ENCODE assay signal across 10 cellular contexts in the genomic region with DNA sequence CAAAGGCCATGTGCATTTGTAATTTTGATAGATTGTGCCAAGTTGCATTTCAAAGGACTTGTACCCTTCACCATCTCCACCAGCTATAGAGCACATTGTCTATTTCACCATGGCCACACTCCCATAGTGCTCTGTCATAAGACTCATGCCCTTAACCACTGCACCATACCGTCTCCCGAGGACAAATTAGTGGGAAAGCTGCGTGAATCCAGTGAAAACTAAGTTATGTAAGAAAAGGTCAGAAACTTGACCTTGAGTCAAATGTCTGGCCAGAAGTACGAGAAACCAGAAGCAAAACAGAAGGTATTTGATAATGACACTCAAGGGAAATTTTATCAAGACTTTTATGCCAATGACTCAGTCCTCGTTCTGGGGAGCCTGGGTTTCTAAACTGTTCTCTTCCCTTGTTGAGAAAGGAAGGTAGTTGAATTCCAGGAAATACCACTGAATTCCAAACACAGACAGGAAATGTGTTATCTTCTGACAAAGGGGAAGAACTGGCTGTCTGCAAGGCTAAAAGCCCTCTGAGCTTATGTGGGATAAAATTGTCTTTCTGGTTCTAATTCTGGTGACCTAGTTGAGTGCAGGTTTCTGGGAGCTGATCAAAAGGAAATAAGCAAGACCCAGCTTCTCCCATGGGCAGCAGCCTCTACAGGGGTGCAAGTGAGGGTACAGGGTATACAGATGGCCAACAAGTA. TPM values are rescaled to one million over a fixed set of nuclear protein-coding genes. Genes with fewer than 3 reads are reported as not detected.
DNase-seq lines count a peak whose midpoint lies in the region; ATAC-seq and TF ChIP-seq lines count a peak whose summit lies in the region.
"Had no signal": no experiment of that assay in that cellular context is flagged by ENCODE, and none has a peak within 500 bp of the region (broad histone marks: within the 10 kb centered on the region; RNA-seq: fewer than 3 reads in every experiment).

No MANE protein-coding gene starts in this region.

- no peaks in the 10 kb centered on the region for H3K27me3 Mint-ChIP-seq in MCF 10A (ENCODE audit: insufficient read depth, unreplicated experiment)

- H3K4me1 ChIP-seq in breast epithelium (no peaks in the 10 kb centered on the region), left lung (peaks cover 0 to 20% of the 10 kb centered on the region in 2 donors), aorta (ENCODE audit: control insufficient read depth in 1 of 2, insufficient read depth in 2 of 2, low read length in 2 of 2) (no peaks in the 10 kb centered on the region)

- H3K36me3 ChIP-seq in breast epithelium, result no peaks in the 10 kb centered on the region
- no peaks in the 10 kb centered on the region for H3K36me3 ChIP-seq in left lung
- H3K36me3 ChIP-seq in aorta (ENCODE audit: control insufficient read depth in 1 of 2, insufficient read depth in 2 of 2, low read length in 1 of 2), result no peaks in the 10 kb centered on the region

- intact Hi-C loops in MCF 10A (cut with micrococcal nuclease) (no loop called here), breast epithelium (cut with DNase I; ENCODE audit: low total_unique reads) (no loop called here), left lung (cut with DNase I) (loop anchor here in 1 of 2 donors (10.0 kb wide), 1 partner anchor 137 kb away; no protein-coding TSS in a partner anchor), aorta (cut with DNase I) (no loop called here)

- H3K27me3 ChIP-seq in breast epithelium (no peaks in the 10 kb centered on the region), left lung (no peaks in the 10 kb centered on the region), aorta (ENCODE audit: control insufficient read depth in 1 of 2, insufficient read depth in 2 of 2, low read length in 1 of 2) (no peaks in the 10 kb centered on the region)

- ATAC-seq in left lung (peak; percentile 71), aorta (ENCODE audit: low FRiP score) (peak; percentile 38), GM18502 (IDR thresholded peaks at IDR 0.05; ENCODE audit: poor library complexity, unreplicated experiment) (no peak), GM21526 (IDR thresholded peaks at IDR 0.05; ENCODE audit: low FRiP score, unreplicated experiment) (no peak)

- H3K36me3 Mint-ChIP-seq in MCF 10A (ENCODE audit: insufficient read depth, unreplicated experiment), result no peaks in the 10 kb centered on the region

- CTCF ChIA-PET in MCF 10A (lab: Yijun Ruan, JAX), result no interaction called here

- H3K27ac ChIP-seq in breast epithelium (peak overlapping the region in 1 of 2 donors; percentile 54), left lung (peak overlapping the region; percentile 48 to 52), aorta (ENCODE audit: low read depth in 1 of 2, low read length in 2 of 2) (no peak overlapping the region)

- no peak for TF ChIP-seq CTCF in MCF 10A (IDR thresholded peaks at IDR 0.05; ENCODE audit: unreplicated experiment)
- no peak for TF ChIP-seq CTCF in breast epithelium (IDR thresholded peaks at IDR 0.05)
- TF ChIP-seq CTCF in choroid plexus epithelial cell (conservative IDR thresholded peaks at IDR 0.05; ENCODE audit: low read depth, low read length), result no peak
- no peak for TF ChIP-seq CTCF in left lung (IDR thresholded peaks at IDR 0.05)

- no peak overlapping the region for H3K4me3 Mint-ChIP-seq in MCF 10A (ENCODE audit: unreplicated experiment)

- WGBS in aorta, 2 donors, result 30 to 34% methylated on average over 5 of the region's 5 CpGs

- no peak overlapping the region for H3K4me3 ChIP-seq in breast epithelium
- H3K4me3 ChIP-seq in choroid plexus epithelial cell (ENCODE audit: low read depth, low read length), result no peak overlapping the region
- H3K4me3 ChIP-seq in left lung, result no peak overlapping the region
- no peak overlapping the region for H3K4me3 ChIP-seq in aorta (ENCODE audit: low read length in 2 of 2)

- TF ChIP-seq POLR2A in breast epithelium (IDR thresholded peaks at IDR 0.05), result no peak

- DNase-seq in MCF 10A (ENCODE audit: unreplicated experiment) (peak; percentile 42), breast epithelium (ENCODE audit: low spot score in 2 of 2) (no peak), choroid plexus epithelial cell (ENCODE audit: low read depth) (peak; percentile 81), left lung (no peak), aorta (no peak), NCI-H748 (lab: John Stamatoyannopoulos, UW; ENCODE audit: unreplicated experiment) (no peak)
- DNase-seq: amniotic stem cell, NCI-H510A had no signal

- H3K4me1 Mint-ChIP-seq in MCF 10A (ENCODE audit: insufficient read depth, unreplicated experiment), result peaks cover 17% of the 10 kb centered on the region

- no peaks in the 10 kb centered on the region for H3K9me3 Mint-ChIP-seq in MCF 10A (ENCODE audit: unreplicated experiment)

- no peak overlapping the region for H3K27ac Mint-ChIP-seq in MCF 10A (ENCODE audit: low read depth, unreplicated experiment)

- POLR2A ChIA-PET in MCF 10A (lab: Yijun Ruan, JAX), result interaction anchor here (0.6 kb wide), 1 partner anchor 132 kb away, joined by 3 read pairs; no protein-coding TSS in a partner anchor

- no peaks in the 10 kb centered on the region for H3K9me3 ChIP-seq in breast epithelium
- H3K9me3 ChIP-seq in left lung, result no peaks in the 10 kb centered on the region
- no peaks in the 10 kb centered on the region for H3K9me3 ChIP-seq in aorta (ENCODE audit: control insufficient read depth, low read length)

- BruUV-seq in MCF 10A (replicated peaks; lab: Mats Ljungman, UMichigan), result no TSS peak

RNA-seq across cellular contexts. Expression of gene CDK1, which starts 49.7 kb away (rescaled TPM):
- total RNA-seq in MCF 10A (2022), result 37.4 and 48.8 TPM in 2 replicates
- 1 to 10 TPM in 2 of 3 donors, under 1 TPM in 1; 0.98 to 5.0 (median 2.2) TPM for total RNA-seq in breast epithelium
- 10 to 100 TPM in 1 of 2 donors, 1 to 10 TPM in 1; 9.2 to 32.5 TPM for total RNA-seq in left lung
- total RNA-seq in aorta, result 1 to 10 TPM; 2.1 to 3.1 TPM
- polyA plus RNA-seq in aorta, result 1 to 10 TPM; 1.2 to 3.3 TPM

Comparison
In these comparisons a context has a peak if more than half of its experiments do, and no peak if none do; other contexts are left out.
1. DNase-seq: peak in MCF 10A (single experiment) and choroid plexus epithelial cell (single experiment); none in breast epithelium (0 of 2), left lung (0 of 2), aorta (0 of 2) and NCI-H748 (single experiment).
2. H3K27ac ChIP-seq: peak in left lung (2 of 2); none in aorta (0 of 2).
3. ATAC-seq: peak in left lung (single experiment) and aorta (single experiment); none in GM18502 (single experiment) and GM21526 (single experiment).